8 cellular contexts compared by ENCODE assay signal in genomic region chr10:124273141-124273540, GRCh38.
"Had no signal": no experiment of that assay in that cellular context is flagged by ENCODE, and none has a peak within 500 bp of the region (broad histone marks: within the 10 kb centered on the region; RNA-seq: fewer than 3 reads in every experiment).

No MANE protein-coding gene starts in this region.

- H3K36me3 ChIP-seq: HAP-1 had no signal

- H3K4me3 ChIP-seq: GM23248, HAP-1, K562 had no signal

- H3K27ac ChIP-seq: GM23248 had no signal

- H3K4me1 ChIP-seq: HAP-1 had no signal

- ATAC-seq: K562 had no signal

- DNase-seq: GM23248, GOT3, H7, HFFc6, IMR-90, KG1 had no signal

- H2AFZ ChIP-seq: GM23248 had no signal
